Comparison of ENCODE assay signal across 19 cellular contexts in genomic region chr10:20683345-20683744, GRCh38.
DNase-seq lines count a peak whose midpoint lies in the region; ATAC-seq, FAIRE-seq and TF ChIP-seq lines count a peak whose summit lies in the region.
"Had no signal": no experiment of that assay in that cellular context is flagged by ENCODE, and none has a peak within 500 bp of the region (broad histone marks: within the 10 kb centered on the region; RNA-seq: fewer than 3 reads in every experiment).

No MANE protein-coding gene starts in this region.

- H3K36me3 ChIP-seq in bronchial epithelial cell (ENCODE audit: control insufficient read depth, insufficient read depth, low read length) (no peaks in the 10 kb centered on the region), mucosa of descending colon (ENCODE audit: low read depth) (no peaks in the 10 kb centered on the region), small intestine (ENCODE audit: control insufficient read depth in 2 of 2, insufficient read depth in 2 of 2, low read length in 2 of 2) (no peaks in the 10 kb centered on the region)

- H2BK20ac ChIP-seq in H9 (ENCODE audit: low read depth, low read length, poor library complexity, severe bottlenecking): no peak overlapping the region

- H3K27ac ChIP-seq in H9 (ENCODE audit: insufficient read length, low read depth, low read length) (no peak overlapping the region), small intestine (ENCODE audit: low read depth in 1 of 2, low read length in 1 of 2) (no peak overlapping the region)
- H3K27ac ChIP-seq: C4-2B had no signal

- H3K9me3 ChIP-seq in H9 (ENCODE audit: control insufficient read depth, low read depth, low read length) (no peaks in the 10 kb centered on the region), mucosa of descending colon (no peaks in the 10 kb centered on the region), small intestine (ENCODE audit: control insufficient read depth, low read depth) (no peaks in the 10 kb centered on the region)

- no peak overlapping the region for H4K91ac ChIP-seq in H9 (ENCODE audit: insufficient read length, low read depth, low read length)

- H3K27me3 ChIP-seq in H9 (ENCODE audit: insufficient read depth, low read length) (no peaks in the 10 kb centered on the region), bronchial epithelial cell (ENCODE audit: control insufficient read depth, insufficient read depth, low read length) (no peaks in the 10 kb centered on the region), small intestine (ENCODE audit: control insufficient read depth in 2 of 2, insufficient read depth in 2 of 2, low read length in 2 of 2) (no peaks in the 10 kb centered on the region)

- peak; percentile 61 for ATAC-seq in mucosa of descending colon
- ATAC-seq in GM21447 (IDR thresholded peaks at IDR 0.05; ENCODE audit: unreplicated experiment): no peak
- ATAC-seq: GM23338, HCT116, K562 had no signal

- H2BK15ac ChIP-seq in H9 (ENCODE audit: low read depth, low read length): no peak overlapping the region

- H3K4me3 Mint-ChIP-seq in H9: no peak overlapping the region
- H3K4me3 Mint-ChIP-seq: CD4-positive, alpha-beta T cell; GM23338; HFFc6 had no signal

- no peaks in the 10 kb centered on the region for H3K79me2 ChIP-seq in H9 (ENCODE audit: insufficient read depth, low read length)

- no peak overlapping the region for H3K56ac ChIP-seq in H9 (ENCODE audit: insufficient read length, low read depth, low read length)

- no peak overlapping the region for H3K9ac ChIP-seq in H9 (ENCODE audit: extremely low read depth, insufficient read length, low read length)

- no peaks in the 10 kb centered on the region for H3K79me1 ChIP-seq in H9 (ENCODE audit: insufficient read depth, low read depth, low read length, poor library complexity, severe bottlenecking)

- H3K23me2 ChIP-seq in H9 (ENCODE audit: insufficient read length, low read depth, low read length, poor library complexity, severe bottlenecking): no peaks in the 10 kb centered on the region

- no peak overlapping the region for H3T11ph ChIP-seq in H9 (ENCODE audit: low read length)

- DNase-seq in H9 (no peak), bronchial epithelial cell (ENCODE audit: low read depth) (no peak), mucosa of descending colon (no peak), small intestine (peak; percentile 47), SIG-M5 treated with dmso at 0.1 percent for 504 hours (lab: John Stamatoyannopoulos, UW; ENCODE audit: unreplicated experiment) (no peak), DMS114 treated with DMSO at 0.1 percent for 48 hours (lab: John Stamatoyannopoulos, UW; ENCODE audit: unreplicated experiment) (no peak)
- DNase-seq: ACHN; CD4-positive, alpha-beta T cell; HFFc6; IMR-90 had no signal

- no peak overlapping the region for H2BK120ac ChIP-seq in H9 (ENCODE audit: low read depth, low read length, poor library complexity, severe bottlenecking)

- no peak overlapping the region for H3K14ac ChIP-seq in H9 (ENCODE audit: insufficient read depth, low read length)

- peak; percentile 7 for FAIRE-seq in bronchial epithelial cell (lab: Jason Lieb, UNC)
- FAIRE-seq in small intestine (lab: Jason Lieb, UNC): no peak
- FAIRE-seq: G401.6, GM12891, H54, HTR-8/SVneo, K562 had no signal

- H3K4me1 ChIP-seq in H9 (ENCODE audit: insufficient read depth, low read length) (no peaks in the 10 kb centered on the region; the same call in 1 of the 2 replicates), mucosa of descending colon (ENCODE audit: low read depth) (peaks cover 6% of the 10 kb centered on the region), small intestine (ENCODE audit: control insufficient read depth in 2 of 2, insufficient read depth in 1 of 2, low read depth in 1 of 2, low read length in 1 of 2) (no peaks in the 10 kb centered on the region)

- H2BK12ac ChIP-seq in H9 (ENCODE audit: insufficient read length, low read depth, low read length): no peak overlapping the region

- peaks cover 14 to 20% of the 10 kb centered on the region in 2 experiments for H3K4me1 Mint-ChIP-seq in H9

- H2BK5ac ChIP-seq in H9 (ENCODE audit: insufficient read length, low read length): no peak overlapping the region

- peaks cover 1 to 8% (median 2%) of the 10 kb centered on the region in 3 experiments; a peak in 4 of 7 replicates for H3K36me3 Mint-ChIP-seq in H9 (ENCODE audit: insufficient read depth in 1 of 3, low read depth in 3 of 3)

- H2AK5ac ChIP-seq in H9 (ENCODE audit: insufficient read length, low read length): no peak overlapping the region

- H2AFZ ChIP-seq in H9 (ENCODE audit: low read length): no peak overlapping the region
- H2AFZ ChIP-seq: GM23338 had no signal

- no peak for TF ChIP-seq CTCF in H9 (conservative IDR thresholded peaks at IDR 0.05)
- TF ChIP-seq CTCF in bronchial epithelial cell (IDR thresholded peaks at IDR 0.05; ENCODE audit: insufficient read depth, low read length, severe bottlenecking): no peak
- TF ChIP-seq CTCF in mucosa of descending colon (IDR thresholded peaks at IDR 0.05): no peak

- no peak overlapping the region for H4K8ac ChIP-seq in H9 (replicated peaks; ENCODE audit: insufficient read length, low read depth, low read length)

- H4K20me1 ChIP-seq in H9 (ENCODE audit: control insufficient read depth, insufficient read depth, insufficient read length): no peaks in the 10 kb centered on the region

- no peak overlapping the region for H3K4me2 ChIP-seq in H9 (ENCODE audit: insufficient read depth, insufficient read length, low read length)
- H3K4me2 ChIP-seq: GM23338 had no signal

- H3K27me3 Mint-ChIP-seq in H9 (ENCODE audit: low read depth): no peaks in the 10 kb centered on the region
- H3K27me3 Mint-ChIP-seq: CD4-positive, alpha-beta T cell had no signal

- H3K4ac ChIP-seq in H9 (ENCODE audit: low read depth, low read length): no peak overlapping the region

- H3K9me3 Mint-ChIP-seq in H9: peaks cover 9 to 11% of the 10 kb centered on the region in 2 experiments

- intact Hi-C loops in mucosa of descending colon (cut with DNase I, micrococcal nuclease): no loop called here

- no peak overlapping the region for H3K18ac ChIP-seq in H9 (ENCODE audit: insufficient read length, low read depth, low read length)

- no peak overlapping the region for H3K4me3 ChIP-seq in bronchial epithelial cell (ENCODE audit: low read depth, low read length)
- H3K4me3 ChIP-seq in mucosa of descending colon: no peak overlapping the region
- no peak overlapping the region for H3K4me3 ChIP-seq in small intestine (ENCODE audit: low read depth in 1 of 2, low read length in 2 of 2)
- H3K4me3 ChIP-seq: GM23338, K562 had no signal

- peak overlapping the region; percentile 31 for H3K23ac ChIP-seq in H9 (ENCODE audit: insufficient read length, low read depth, low read length)

- H4K5ac ChIP-seq in H9 (ENCODE audit: insufficient read length, low read depth, low read length): no peak overlapping the region

- H3K27ac Mint-ChIP-seq in H9: no peak overlapping the region; a peak in 1 of 7 replicates
- H3K27ac Mint-ChIP-seq: CD4-positive, alpha-beta T cell; GM23338; HFFc6 had no signal
